ENCODE assay signal across 21 cellular contexts in genomic region chr16:70743791-70744190, GRCh38. TPM values are rescaled to one million over a fixed set of nuclear protein-coding genes. Genes with fewer than 3 reads are reported as not detected.
DNase-seq lines count a peak whose midpoint lies in the region; ATAC-seq and TF ChIP-seq lines count a peak whose summit lies in the region.
"Had no signal": no experiment of that assay in that cellular context is flagged by ENCODE, and none has a peak within 500 bp of the region (broad histone marks: within the 10 kb centered on the region; RNA-seq: fewer than 3 reads in every experiment).

No MANE protein-coding gene starts in this region.

- peak overlapping the region; percentile 29 for H2BK15ac ChIP-seq in mesenchymal stem cell (ENCODE audit: low read depth, poor library complexity, severe bottlenecking)

- TF ChIP-seq POLR2A in gastrocnemius medialis (IDR thresholded peaks at IDR 0.05) (no peak), adrenal gland (IDR thresholded peaks at IDR 0.05) (no peak), upper lobe of left lung (IDR thresholded peaks at IDR 0.05) (no peak)

- no peak overlapping the region for H3K4me2 ChIP-seq in mesenchymal stem cell (ENCODE audit: low read length, poor library complexity, severe bottlenecking)
- H3K4me2 ChIP-seq: GM23338 had no signal

- H3K27me3 ChIP-seq in left ventricle myocardium inferior (ENCODE audit: low read depth) (no peaks in the 10 kb centered on the region), mesenchymal stem cell (ENCODE audit: control insufficient read depth in 1 of 2, insufficient read depth in 1 of 2, low read length in 2 of 2) (no peaks in the 10 kb centered on the region), gastrocnemius medialis (no peaks in the 10 kb centered on the region), adrenal gland (no peaks in the 10 kb centered on the region), upper lobe of left lung (no peaks in the 10 kb centered on the region)

- H3K4me1 Mint-ChIP-seq in HFFc6 (ENCODE audit: low read depth): peaks cover 57% of the 10 kb centered on the region

- no peak for TF ChIP-seq EP300 in upper lobe of left lung (IDR thresholded peaks at IDR 0.05)

- peaks cover 11% of the 10 kb centered on the region; the same call in 1 of the 2 replicates for H3K9me3 Mint-ChIP-seq in HFFc6

- H3K14ac ChIP-seq in mesenchymal stem cell (ENCODE audit: low read length in 2 of 2): no peak overlapping the region

- no peak overlapping the region for H2BK5ac ChIP-seq in mesenchymal stem cell (ENCODE audit: low read depth, low read length, poor library complexity, severe bottlenecking)

- H4K91ac ChIP-seq in mesenchymal stem cell (ENCODE audit: low read length): peak overlapping the region; percentile 58

- H2AK5ac ChIP-seq in mesenchymal stem cell (ENCODE audit: low read length, severe bottlenecking): no peak overlapping the region

- no peaks in the 10 kb centered on the region for H3K27me3 Mint-ChIP-seq in HFFc6 (ENCODE audit: insufficient read depth)
- H3K27me3 Mint-ChIP-seq: CD4-positive, alpha-beta memory T cell; IgD-negative memory B cell had no signal

- H3K9me3 ChIP-seq in left ventricle myocardium inferior (replicated peaks) (no peaks in the 10 kb centered on the region), mesenchymal stem cell (ENCODE audit: control insufficient read depth, low read length) (no peaks in the 10 kb centered on the region), gastrocnemius medialis (no peaks in the 10 kb centered on the region), adrenal gland (replicated peaks in 1 of 3) (no peaks in the 10 kb centered on the region), upper lobe of left lung (no peaks in the 10 kb centered on the region)
- H3K9me3 ChIP-seq: HAP-1 had no signal

- TF ChIP-seq CTCF in left ventricle myocardium inferior (IDR thresholded peaks at IDR 0.05; ENCODE audit: borderline replicate concordance) (no peak), HFFc6 (IDR thresholded peaks at IDR 0.05) (no peak), gastrocnemius medialis (IDR thresholded peaks at IDR 0.05 in 4 of 5, conservative IDR thresholded peaks at IDR 0.05 in 1 of 5) (no peak), adrenal gland (IDR thresholded peaks at IDR 0.05) (no peak), upper lobe of left lung (IDR thresholded peaks at IDR 0.05) (no peak)

- H3K18ac ChIP-seq in mesenchymal stem cell (ENCODE audit: low read depth in 1 of 2, low read length in 2 of 2): no peak overlapping the region

- H3K27ac Mint-ChIP-seq in HFFc6: peak overlapping the region; percentile 67
- H3K27ac Mint-ChIP-seq: GM23338, IgD-negative memory B cell had no signal

- H2AFZ ChIP-seq in mesenchymal stem cell (ENCODE audit: low read depth, low read length): no peak overlapping the region
- H2AFZ ChIP-seq: GM23338 had no signal

- intact Hi-C loops in left ventricle myocardium superior (cut with micrococcal nuclease) (no loop called here), left ventricle myocardium inferior (cut with micrococcal nuclease) (loop anchor here (10.0 kb wide), 1 partner anchor 59 kb away; the partner anchor contains the start of gene MTSS2), gastrocnemius medialis (cut with DNase I; ENCODE audit: low total_unique reads) (no loop called here), adrenal gland (cut with DNase I) (loop anchor here in 1 of 2 donors (5.0 kb wide), 1 partner anchor 46 kb away; no protein-coding TSS in a partner anchor)

- peak; percentile 60 for DNase-seq in left ventricle myocardium superior
- no peak for DNase-seq in left ventricle myocardium inferior
- DNase-seq in HFFc6: no peak
- DNase-seq in mesenchymal stem cell: no peak
- peak in 1 of 2 donors; percentile 74 for DNase-seq in gastrocnemius medialis
- no peak for DNase-seq in adrenal gland
- no peak for DNase-seq in upper lobe of left lung
- DNase-seq: CD4-positive, alpha-beta memory T cell; DMS153; GDM1; NCI-H1105; NCI-H146; NCI-H2029; NCI-H226; NCI-H510A treated with DMSO at 0.1 percent for 48 hours; NCI-H774 had no signal

- H3K9ac ChIP-seq in mesenchymal stem cell (ENCODE audit: low read length): no peak overlapping the region

- peaks cover 15% of the 10 kb centered on the region for H3K36me3 Mint-ChIP-seq in HFFc6 (ENCODE audit: low read depth)

- H3K4me3 Mint-ChIP-seq in HFFc6: no peak overlapping the region
- H3K4me3 Mint-ChIP-seq: CD4-positive, alpha-beta memory T cell; GM23338; IgD-negative memory B cell had no signal

- ATAC-seq in left ventricle myocardium superior: peak; percentile 11
- peak; percentile 34 to 58 for ATAC-seq in gastrocnemius medialis
- ATAC-seq in upper lobe of left lung (ENCODE audit: low FRiP score in 2 of 2): no peak
- ATAC-seq in HG03097 (IDR thresholded peaks at IDR 0.05; ENCODE audit: low FRiP score, unreplicated experiment): no peak
- ATAC-seq: GM23338, Panc1 had no signal

- in situ Hi-C loops in gastrocnemius medialis (cut with MboI; ENCODE audit: low sequenced_read_pairs in 4 of 4): no loop called here

- no peak overlapping the region for H3K23ac ChIP-seq in mesenchymal stem cell (ENCODE audit: low read length in 2 of 2)

- H3K36me3 ChIP-seq in left ventricle myocardium inferior (peaks cover 17% of the 10 kb centered on the region), mesenchymal stem cell (ENCODE audit: control insufficient read depth in 1 of 2, insufficient read depth in 2 of 2, low read depth in 1 of 2, low read length in 2 of 2) (peaks cover 28 to 45% of the 10 kb centered on the region in 2 experiments), gastrocnemius medialis (no peaks in the 10 kb centered on the region), adrenal gland (replicated peaks in 1 of 2) (no peaks in the 10 kb centered on the region), upper lobe of left lung (peaks cover 0 to 27% (median 16%) of the 10 kb centered on the region in 4 donors)

- peaks cover 16% of the 10 kb centered on the region for H3K79me1 ChIP-seq in mesenchymal stem cell (replicated peaks; ENCODE audit: low read length, poor library complexity, severe bottlenecking)

- no peak overlapping the region for H2BK120ac ChIP-seq in mesenchymal stem cell (ENCODE audit: low read depth, low read length)

- no peak overlapping the region for H3K4ac ChIP-seq in mesenchymal stem cell (ENCODE audit: low read depth in 1 of 2, low read length in 2 of 2)

- H2BK12ac ChIP-seq in mesenchymal stem cell (ENCODE audit: low read length in 2 of 2): peak overlapping the region; percentile 10 to 56

- no peak overlapping the region for H3K27ac ChIP-seq in left ventricle myocardium inferior (replicated peaks)
- no peak overlapping the region for H3K27ac ChIP-seq in mesenchymal stem cell (ENCODE audit: low read length, poor library complexity, severe bottlenecking)
- peak overlapping the region in 3 of 4 donors; percentile 39 to 47 (median 46) for H3K27ac ChIP-seq in gastrocnemius medialis
- no peak overlapping the region for H3K27ac ChIP-seq in adrenal gland
- no peak overlapping the region for H3K27ac ChIP-seq in upper lobe of left lung

- H3K4me1 ChIP-seq in left ventricle myocardium inferior (peaks cover 65% of the 10 kb centered on the region), mesenchymal stem cell (ENCODE audit: control insufficient read depth, insufficient read depth, low read depth, low read length) (peaks cover 59% of the 10 kb centered on the region), gastrocnemius medialis (peaks cover 41 to 51% of the 10 kb centered on the region in 2 donors), adrenal gland (replicated peaks in 1 of 2) (peaks cover 16 to 41% of the 10 kb centered on the region in 2 donors), upper lobe of left lung (peaks cover 59 to 82% (median 64%) of the 10 kb centered on the region in 4 donors)
- H3K4me1 ChIP-seq: HAP-1 had no signal

- 99% methylated on average over 10 of the region's 10 CpGs for WGBS in mesenchymal stem cell
- 75 to 100% (median 80%) methylated on average over 1 to 10 of the region's 10 CpGs for WGBS in adrenal gland, 4 donors
- 74 to 90% methylated on average over 7 to 10 of the region's 10 CpGs for WGBS in upper lobe of left lung, 2 donors

- H3K4me3 ChIP-seq in left ventricle myocardium inferior: no peak overlapping the region
- no peak overlapping the region for H3K4me3 ChIP-seq in mesenchymal stem cell (ENCODE audit: insufficient read depth in 1 of 2, low read depth in 1 of 2, low read length in 2 of 2)
- H3K4me3 ChIP-seq in gastrocnemius medialis: no peak overlapping the region
- H3K4me3 ChIP-seq in adrenal gland: no peak overlapping the region
- H3K4me3 ChIP-seq in upper lobe of left lung: no peak overlapping the region
- H3K4me3 ChIP-seq: GM23338, HAP-1 had no signal

- no peak overlapping the region for H4K8ac ChIP-seq in mesenchymal stem cell (ENCODE audit: low read length)

RNA-seq across cellular contexts. Expression of gene VAC14, which starts 57.2 kb away (rescaled TPM):
- total RNA-seq in left ventricle myocardium superior: 20.4 TPM
- 21.0 TPM for total RNA-seq in left ventricle myocardium inferior
- 10 to 100 TPM; 34.5 to 45.5 (median 37.6) TPM for total RNA-seq in HFFc6 (2021; fragmentation: NEBNext Ultra II Directional; extraction: Animal tissue kit (Norgen Biotek cat#: 25700))
- polyA plus RNA-seq in mesenchymal stem cell (2013, experiment 1 of 2): 29.9 TPM
- polyA plus RNA-seq in mesenchymal stem cell (2013, experiment 2 of 2): 29.1 TPM
- 10 to 100 TPM; 19.8 to 30.9 (median 27.0) TPM for total RNA-seq in gastrocnemius medialis
- total RNA-seq in adrenal gland: 10 to 100 TPM; 31.0 to 74.8 (median 50.1) TPM
- 10 to 100 TPM; 24.6 to 74.3 (median 66.2) TPM for polyA plus RNA-seq in adrenal gland
- 100 to 1,000 TPM in 2 of 6 donors, 10 to 100 TPM in 4; 39.6 to 145 (median 57.4) TPM for total RNA-seq in upper lobe of left lung

RNA-seq across cellular contexts. Expression of gene MTSS2, which starts 57.9 kb away (rescaled TPM):
- total RNA-seq in left ventricle myocardium superior (101 TPM), left ventricle myocardium inferior (83.9 TPM), gastrocnemius medialis (100 to 1,000 TPM in 1 of 4 donors, 10 to 100 TPM in 3; 42.6 to 160 (median 93.9) TPM), adrenal gland (100 to 1,000 TPM in 1 of 8 donors, 10 to 100 TPM in 7; 60.1 to 127 (median 76.2) TPM), upper lobe of left lung (100 to 1,000 TPM in 1 of 6 donors, 10 to 100 TPM in 5; 40.7 to 202 (median 72.4) TPM)
- 10 to 100 TPM; 82.0 to 96.1 (median 86.5) TPM for total RNA-seq in HFFc6 (2021; fragmentation: NEBNext Ultra II Directional; extraction: Animal tissue kit (Norgen Biotek cat#: 25700))
- 105 TPM for polyA plus RNA-seq in mesenchymal stem cell (2013, experiment 1 of 2)
- 103 TPM for polyA plus RNA-seq in mesenchymal stem cell (2013, experiment 2 of 2)
- polyA plus RNA-seq in adrenal gland: 100 to 1,000 TPM in 1 of 3 donors, 10 to 100 TPM in 2; 32.4 to 145 (median 39.2) TPM
- polyA plus RNA-seq: CD4-positive, alpha-beta memory T cell had no signal

Comparison
In these comparisons a context has a peak if more than half of its experiments do, and no peak if none do; other contexts are left out.
1. ATAC-seq: peak in left ventricle myocardium superior (single experiment) and gastrocnemius medialis (2 of 2); none in upper lobe of left lung (0 of 2) and HG03097 (single experiment).
2. H3K27ac ChIP-seq: peak in gastrocnemius medialis (3 of 4); none in left ventricle myocardium inferior (single experiment), mesenchymal stem cell (single experiment), adrenal gland (0 of 5) and upper lobe of left lung (0 of 4).